24 cellular contexts compared by ENCODE assay signal in genomic region chr12:125091401-125091800, GRCh38. TPM values are rescaled to one million over a fixed set of nuclear protein-coding genes. Genes with fewer than 3 reads are reported as not detected.
A peak's percentile ranks its signal among the peaks of the same experiment; 100 is the strongest.
DNase-seq lines count a peak whose midpoint lies in the region; ATAC-seq, FAIRE-seq and TF ChIP-seq lines count a peak whose summit lies in the region.
"Had no signal": no experiment of that assay in that cellular context is flagged by ENCODE, and none has a peak within 500 bp of the region (broad histone marks: within the 10 kb centered on the region; RNA-seq: fewer than 3 reads in every experiment).

No MANE protein-coding gene starts in this region.

- H3K27me3 Mint-ChIP-seq in naive thymus-derived CD8-positive, alpha-beta T cell = no peaks in the 10 kb centered on the region
- H3K27me3 Mint-ChIP-seq: CD4-positive, alpha-beta T cell; CD8-positive, alpha-beta memory T cell had no signal

- H3K9ac ChIP-seq in HepG2 (ENCODE audit: insufficient read depth, low read depth, low read length) (no peak overlapping the region), colonic mucosa (ENCODE audit: low read depth in 2 of 2, low read length in 2 of 2) (no peak overlapping the region), mesenchymal stem cell (ENCODE audit: low read length) (no peak overlapping the region)
- H3K9ac ChIP-seq: BLaER1 treated with 17β-estradiol and CSF1 and Interleukin-3, amounts not matched to agents 10 nM and 100 nM had no signal

- H3K36me3 ChIP-seq in HepG2 (replicated peaks in 1 of 2; ENCODE audit: control insufficient read depth in 1 of 2, insufficient read depth in 2 of 2, low read length in 2 of 2) = peaks cover 16 to 41% of the 10 kb centered on the region in 2 experiments; a peak in 4 of 5 replicates
- H3K36me3 ChIP-seq in right lobe of liver = no peaks in the 10 kb centered on the region
- H3K36me3 ChIP-seq in colonic mucosa = no peaks in the 10 kb centered on the region
- H3K36me3 ChIP-seq in mesenchymal stem cell (ENCODE audit: control insufficient read depth in 1 of 2, insufficient read depth in 2 of 2, low read depth in 1 of 2, low read length in 2 of 2) = peaks cover 65 to 67% of the 10 kb centered on the region in 2 experiments

- TF ChIP-seq CTCF in HepG2 (CRISPR knock-in tag; IDR thresholded peaks at IDR 0.05) = no peak
- TF ChIP-seq CTCF in right lobe of liver (IDR thresholded peaks at IDR 0.05) = no peak
- TF ChIP-seq CTCF in colonic mucosa (IDR thresholded peaks at IDR 0.05) = no peak

- peaks cover 0 to 7% (median 2%) of the 10 kb centered on the region in 4 donors for H3K4me1 Mint-ChIP-seq in naive thymus-derived CD8-positive, alpha-beta T cell
- H3K4me1 Mint-ChIP-seq: CD14-positive monocyte had no signal

- no peak for DNase-seq in HepG2 (ENCODE audit: low spot score)
- DNase-seq in right lobe of liver = no peak
- no peak for DNase-seq in colonic mucosa
- no peak for DNase-seq in mesenchymal stem cell
- DNase-seq in naive thymus-derived CD8-positive, alpha-beta T cell = no peak
- DNase-seq in NAMALWA (ENCODE audit: low spot score) = no peak
- DNase-seq: BE2C; CD4-positive, alpha-beta T cell; CD8-positive, alpha-beta memory T cell; DMS 273 treated with DMSO at 0.1 percent for 48 hours; DMS79; EL; GDM1; H9 had no signal

- no TSS peak for BruUV-seq in HepG2 (replicated peaks; lab: Mats Ljungman, UMichigan)

- H3K9me3 ChIP-seq in HepG2 (ENCODE audit: low read length) = no peaks in the 10 kb centered on the region
- no peaks in the 10 kb centered on the region for H3K9me3 ChIP-seq in right lobe of liver
- H3K9me3 ChIP-seq in colonic mucosa = no peaks in the 10 kb centered on the region
- no peaks in the 10 kb centered on the region for H3K9me3 ChIP-seq in mesenchymal stem cell (ENCODE audit: control insufficient read depth, low read length)
- H3K9me3 ChIP-seq: BE2C had no signal

- H2AK5ac ChIP-seq in mesenchymal stem cell (ENCODE audit: low read length, severe bottlenecking) = peak overlapping the region; percentile 24

- H2BK120ac ChIP-seq in mesenchymal stem cell (ENCODE audit: low read depth, low read length) = no peak overlapping the region

- no peak for ATAC-seq in HepG2
- no peak for ATAC-seq in right lobe of liver
- ATAC-seq in HG03280 (IDR thresholded peaks at IDR 0.05; ENCODE audit: unreplicated experiment) = no peak
- ATAC-seq in naive thymus-derived CD8-positive, alpha-beta T cell = no peak
- ATAC-seq: GM12878, GM23338, HCT116 had no signal

- no peak overlapping the region for H3K23ac ChIP-seq in mesenchymal stem cell (ENCODE audit: low read length in 2 of 2)

- in situ Hi-C loops in HepG2 (cut with HindIII; ENCODE audit: extremely low pct_ligation_motif_present, low pct_unique_long_range_greater_than_20kb) = no loop called here

- POLR2A ChIA-PET in HepG2 (lab: Yijun Ruan, JAX) = no interaction called here
- POLR2A ChIA-PET in naive thymus-derived CD8-positive, alpha-beta T cell (lab: Charles Lee) = interaction anchor here (0.6 kb wide), 1 partner anchor 27 kb away, joined by 4 read pairs; no protein-coding TSS in a partner anchor

- peaks cover 0 to 37% (median 8%) of the 10 kb centered on the region in 3 donors for H3K36me3 Mint-ChIP-seq in naive thymus-derived CD8-positive, alpha-beta T cell

- WGBS in HepG2 (ENCODE audit: low lambda C conversion rate) = 96% methylated on average over 18 of the region's 18 CpGs
- 94% methylated on average over 3 of the region's 18 CpGs for WGBS in right lobe of liver (ENCODE audit: insufficient coverage, low coverage, low lambda C conversion rate, missing lambda C conversion rate)
- WGBS in mesenchymal stem cell = 96% methylated on average over 18 of the region's 18 CpGs

- peaks cover 27% of the 10 kb centered on the region for H3K79me1 ChIP-seq in mesenchymal stem cell (replicated peaks; ENCODE audit: low read length, poor library complexity, severe bottlenecking)

- H3K4me3 Mint-ChIP-seq in naive thymus-derived CD8-positive, alpha-beta T cell = no peak overlapping the region
- H3K4me3 Mint-ChIP-seq: CD14-positive monocyte; CD4-positive, alpha-beta T cell; CD8-positive, alpha-beta memory T cell; GM23338; H9 had no signal

- no peak overlapping the region for H2BK12ac ChIP-seq in mesenchymal stem cell (ENCODE audit: low read length in 2 of 2)

- H3K4me2 ChIP-seq in HepG2 (ENCODE audit: low read depth, low read length) (no peak overlapping the region), mesenchymal stem cell (ENCODE audit: low read length, poor library complexity, severe bottlenecking) (no peak overlapping the region)
- H3K4me2 ChIP-seq: BLaER1 treated with 17β-estradiol and CSF1 and Interleukin-3, amounts not matched to agents 10 nM and 100 nM; GM23338 had no signal

- H3K4ac ChIP-seq in mesenchymal stem cell (ENCODE audit: low read depth in 1 of 2, low read length in 2 of 2) = no peak overlapping the region

- intact Hi-C loops in HepG2 (cut with micrococcal nuclease; ENCODE audit: unreplicated experiment) = no loop called here
- intact Hi-C loops in right lobe of liver (cut with DNase I) = no loop called here
- intact Hi-C loops in colonic mucosa (cut with DNase I) = loop anchor here (10.0 kb wide), 1 partner anchor 93 kb away; the partner anchor contains the start of gene TMEM132B

- no peak overlapping the region for H3K27ac Mint-ChIP-seq in naive thymus-derived CD8-positive, alpha-beta T cell
- H3K27ac Mint-ChIP-seq: CD14-positive monocyte; CD4-positive, alpha-beta T cell; CD8-positive, alpha-beta memory T cell; GM23338 had no signal

- H3K4me3 ChIP-seq in HepG2 (replicated peaks in 1 of 3; ENCODE audit: insufficient read depth in 1 of 3, low read depth in 2 of 3, low read length in 3 of 3) = no peak overlapping the region
- H3K4me3 ChIP-seq in right lobe of liver = no peak overlapping the region
- no peak overlapping the region for H3K4me3 ChIP-seq in colonic mucosa
- H3K4me3 ChIP-seq in mesenchymal stem cell (ENCODE audit: insufficient read depth in 1 of 2, low read depth in 1 of 2, low read length in 2 of 2) = no peak overlapping the region
- H3K4me3 ChIP-seq: BLaER1 treated with 17β-estradiol and CSF1 and Interleukin-3, amounts not matched to agents 10 nM and 100 nM; GM12878; GM23338 had no signal

- H3K4me1 ChIP-seq in HepG2 (ENCODE audit: insufficient read depth, low read length) (peaks cover 61% of the 10 kb centered on the region), right lobe of liver (peaks cover 0 to 3% (median 0%) of the 10 kb centered on the region in 4 donors), colonic mucosa (peaks cover 6% of the 10 kb centered on the region), mesenchymal stem cell (ENCODE audit: control insufficient read depth, insufficient read depth, low read depth, low read length) (peaks cover 37% of the 10 kb centered on the region)
- H3K4me1 ChIP-seq: BE2C had no signal

- H3K9me3 Mint-ChIP-seq in naive thymus-derived CD8-positive, alpha-beta T cell = no peaks in the 10 kb centered on the region
- H3K9me3 Mint-ChIP-seq: CD14-positive monocyte; CD4-positive, alpha-beta T cell; CD8-positive, alpha-beta memory T cell; GM23338; H9 had no signal

- no peak overlapping the region for H2AFZ ChIP-seq in HepG2 (ENCODE audit: low read length)
- H2AFZ ChIP-seq in mesenchymal stem cell (ENCODE audit: low read depth, low read length) = no peak overlapping the region
- H2AFZ ChIP-seq: GM23338 had no signal

- no peak overlapping the region for H2BK5ac ChIP-seq in mesenchymal stem cell (ENCODE audit: low read depth, low read length, poor library complexity, severe bottlenecking)

- CTCF ChIA-PET in HepG2 (lab: Yijun Ruan, JAX; ENCODE audit: low intra/inter-chr PET ratio, low total read pairs) = no interaction called here

- TF ChIP-seq EP300 in HepG2 (IDR thresholded peaks at IDR 0.05; ENCODE audit: low read depth in 2 of 2, low read length in 2 of 2) (no peak), HepG2 (CRISPR knock-in tag; IDR thresholded peaks at IDR 0.05; ENCODE audit: borderline replicate concordance) (no peak)

- no peak overlapping the region for H3K18ac ChIP-seq in mesenchymal stem cell (ENCODE audit: low read depth in 1 of 2, low read length in 2 of 2)

- TF ChIP-seq POLR2A in HepG2 (IDR thresholded peaks at IDR 0.05; ENCODE audit: insufficient read depth in 1 of 2, low read depth in 2 of 2, low read length in 2 of 2) (no peak), right lobe of liver (IDR thresholded peaks at IDR 0.05) (no peak)

- H2BK15ac ChIP-seq in mesenchymal stem cell (ENCODE audit: low read depth, poor library complexity, severe bottlenecking) = no peak overlapping the region

- H3K27me3 ChIP-seq in HepG2 (ENCODE audit: control insufficient read depth in 1 of 2, insufficient read depth in 2 of 2, low read length in 2 of 2) (no peaks in the 10 kb centered on the region), right lobe of liver (no peaks in the 10 kb centered on the region), colonic mucosa (no peaks in the 10 kb centered on the region), mesenchymal stem cell (ENCODE audit: control insufficient read depth in 1 of 2, insufficient read depth in 1 of 2, low read length in 2 of 2) (no peaks in the 10 kb centered on the region)
- H3K27me3 ChIP-seq: BE2C; BLaER1 treated with 17β-estradiol and CSF1 and Interleukin-3, amounts not matched to agents 10 nM and 100 nM had no signal

- H4K20me1 ChIP-seq in HepG2 (ENCODE audit: insufficient read depth, low read length) = no peaks in the 10 kb centered on the region; the same call in 1 of the 2 replicates

- H3K27ac ChIP-seq in HepG2 (ENCODE audit: extremely low read length, insufficient read depth, low read length) (no peak overlapping the region), right lobe of liver (no peak overlapping the region), colonic mucosa (peak overlapping the region; percentile 15), mesenchymal stem cell (ENCODE audit: low read length, poor library complexity, severe bottlenecking) (no peak overlapping the region)
- H3K27ac ChIP-seq: 22Rv1; BLaER1 treated with 17β-estradiol and CSF1 and Interleukin-3, amounts not matched to agents 10 nM and 100 nM had no signal

- H3K14ac ChIP-seq in mesenchymal stem cell (ENCODE audit: low read length in 2 of 2) = no peak overlapping the region

- no peak for TF ChIP-seq RAD21 in HepG2 (CRISPR knock-in tag; IDR thresholded peaks at IDR 0.05)

- FAIRE-seq in HepG2 (lab: Jason Lieb, UNC) = no peak
- FAIRE-seq: A204.1, D721Med, GM12878, GM19239 had no signal

- H4K8ac ChIP-seq in mesenchymal stem cell (ENCODE audit: low read length) = no peak overlapping the region

- no peak overlapping the region for H4K91ac ChIP-seq in mesenchymal stem cell (ENCODE audit: low read length)

- H3K79me2 ChIP-seq in HepG2 (ENCODE audit: insufficient read depth, low read length) = peaks cover 6% of the 10 kb centered on the region

RNA-seq across cellular contexts. Expression of gene AACS, which starts 26.2 kb away (rescaled TPM):
- total RNA-seq in HepG2 (2016; rRNA removed; fragmentation: Illumina TruSeq; extraction: Trizol) (26.3 and 28.8 TPM in 2 replicates), right lobe of liver (10 to 100 TPM in 1 of 6 experiments, 1 to 10 TPM in 5; 3.2 to 11.3 (median 4.8) TPM), colonic mucosa (10 to 100 TPM; 50.7 to 58.1 TPM)
- 8.4 and 10.7 TPM in 2 replicates for total RNA-seq in HepG2 (2016; cell fraction: cytosol; rRNA removed; fragmentation: Illumina TruSeq; extraction: Trizol; ENCODE audit: low read depth)
- 22.7 and 29.1 TPM in 2 replicates for total RNA-seq in HepG2 (2016; cell fraction: insoluble cytoplasmic fraction; rRNA removed; fragmentation: Illumina TruSeq; extraction: Trizol)
- total RNA-seq in HepG2 (2016; cell fraction: membrane; rRNA removed; fragmentation: Illumina TruSeq; extraction: Trizol) = 18.6 and 20.0 TPM in 2 replicates
- 22.1 and 23.1 TPM in 2 replicates for total RNA-seq in HepG2 (2016; cell fraction: nucleus; rRNA removed; fragmentation: Illumina TruSeq; extraction: Trizol)
- 23.3 and 23.5 TPM in 2 replicates for polyA plus RNA-seq in HepG2 (2011; rRNA removed)
- 19.3 and 21.2 TPM in 2 replicates for polyA plus RNA-seq in HepG2 (2011; cell fraction: cytosol; rRNA removed)
- polyA plus RNA-seq in HepG2 (2011; cell fraction: nucleus; rRNA removed) = 37.9 and 38.1 TPM in 2 replicates
- polyA plus RNA-seq in HepG2 (2012) = 23.5 and 30.2 TPM in 2 replicates
- 4.5 and 5.2 TPM in 2 replicates for polyA plus RNA-seq in HepG2 (2016; cell fraction: cytosol; fragmentation: Illumina TruSeq; extraction: Trizol; ENCODE audit: low read depth)
- 22.1 and 25.9 TPM in 2 replicates for polyA plus RNA-seq in HepG2 (2016; cell fraction: insoluble cytoplasmic fraction; fragmentation: Illumina TruSeq; extraction: Trizol; ENCODE audit: low read depth)
- polyA plus RNA-seq in HepG2 (2016; cell fraction: membrane; fragmentation: Illumina TruSeq; extraction: Trizol; ENCODE audit: low read depth) = 10.6 and 13.7 TPM in 2 replicates
- 30.6 and 33.2 TPM in 2 replicates for polyA plus RNA-seq in HepG2 (2016; cell fraction: nucleus; fragmentation: Illumina TruSeq; extraction: Trizol; ENCODE audit: insufficient read depth, low read depth)
- polyA minus RNA-seq in HepG2 (2011; rRNA and poly(A)+ RNA removed; ENCODE audit: low replicate concordance) = 35.1 and 50.6 TPM in 2 replicates
- 17.8 and 17.9 TPM in 2 replicates for polyA minus RNA-seq in HepG2 (2011; cell fraction: cytosol; rRNA and poly(A)+ RNA removed)
- 23.1 and 26.7 TPM in 2 replicates for polyA minus RNA-seq in HepG2 (2011; cell fraction: nucleus; rRNA and poly(A)+ RNA removed)
- 12.6 TPM for polyA plus RNA-seq in mesenchymal stem cell (2013, experiment 1 of 2)
- polyA plus RNA-seq in mesenchymal stem cell (2013, experiment 2 of 2) = 12.4 TPM
- total RNA-seq in naive thymus-derived CD8-positive, alpha-beta T cell = 10 to 100 TPM; 19.3 to 20.4 TPM
- 10 to 100 TPM in 2 of 3 donors, 1 to 10 TPM in 1; 7.4 to 17.2 (median 10.6) TPM for polyA plus RNA-seq in naive thymus-derived CD8-positive, alpha-beta T cell
